In the genomic region with DNA sequence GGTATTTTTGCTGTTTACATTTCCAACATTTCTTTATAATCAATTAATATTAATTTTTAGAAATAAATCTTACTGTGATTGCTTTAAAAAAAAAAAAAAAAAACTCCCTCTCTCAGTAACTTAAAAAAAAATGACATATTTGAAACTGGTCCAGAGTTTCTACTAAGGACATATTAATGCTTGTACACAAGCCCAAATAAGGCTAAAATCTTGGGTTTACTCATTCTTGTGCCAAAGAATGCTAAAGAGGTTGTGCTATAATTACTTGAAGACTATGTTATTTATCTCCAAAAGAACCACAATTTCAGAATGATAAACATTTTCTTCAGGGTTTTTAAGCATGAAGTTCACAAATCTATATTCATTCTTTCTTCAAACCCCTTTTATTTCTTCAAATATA, we compare ENCODE assay signal across 1 cellular context.
TF ChIP-seq lines count a peak whose summit lies in the region.

No MANE protein-coding gene starts in this region.

TF ChIP-seq in WTC11, 78 proteins besides CTCF, POLR2A, EP300 and RAD21 (continued from another document):
- TF ChIP-seq, protein P1, sequence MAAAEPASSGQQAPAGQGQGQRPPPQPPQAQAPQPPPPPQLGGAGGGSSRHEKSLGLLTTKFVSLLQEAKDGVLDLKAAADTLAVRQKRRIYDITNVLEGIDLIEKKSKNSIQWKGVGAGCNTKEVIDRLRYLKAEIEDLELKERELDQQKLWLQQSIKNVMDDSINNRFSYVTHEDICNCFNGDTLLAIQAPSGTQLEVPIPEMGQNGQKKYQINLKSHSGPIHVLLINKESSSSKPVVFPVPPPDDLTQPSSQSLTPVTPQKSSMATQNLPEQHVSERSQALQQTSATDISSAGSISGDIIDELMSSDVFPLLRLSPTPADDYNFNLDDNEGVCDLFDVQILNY (CRISPR knock-in tag; IDR thresholded peaks at IDR 0.05) = no peak
- TF ChIP-seq GABPB1 (CRISPR knock-in tag; IDR thresholded peaks at IDR 0.05) = no peak
- TF ChIP-seq, protein P2, sequence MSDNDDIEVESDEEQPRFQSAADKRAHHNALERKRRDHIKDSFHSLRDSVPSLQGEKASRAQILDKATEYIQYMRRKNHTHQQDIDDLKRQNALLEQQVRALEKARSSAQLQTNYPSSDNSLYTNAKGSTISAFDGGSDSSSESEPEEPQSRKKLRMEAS (CRISPR knock-in tag; IDR thresholded peaks at IDR 0.05) = no peak
